1 cellular context compared by ENCODE assay signal in the genomic region with DNA sequence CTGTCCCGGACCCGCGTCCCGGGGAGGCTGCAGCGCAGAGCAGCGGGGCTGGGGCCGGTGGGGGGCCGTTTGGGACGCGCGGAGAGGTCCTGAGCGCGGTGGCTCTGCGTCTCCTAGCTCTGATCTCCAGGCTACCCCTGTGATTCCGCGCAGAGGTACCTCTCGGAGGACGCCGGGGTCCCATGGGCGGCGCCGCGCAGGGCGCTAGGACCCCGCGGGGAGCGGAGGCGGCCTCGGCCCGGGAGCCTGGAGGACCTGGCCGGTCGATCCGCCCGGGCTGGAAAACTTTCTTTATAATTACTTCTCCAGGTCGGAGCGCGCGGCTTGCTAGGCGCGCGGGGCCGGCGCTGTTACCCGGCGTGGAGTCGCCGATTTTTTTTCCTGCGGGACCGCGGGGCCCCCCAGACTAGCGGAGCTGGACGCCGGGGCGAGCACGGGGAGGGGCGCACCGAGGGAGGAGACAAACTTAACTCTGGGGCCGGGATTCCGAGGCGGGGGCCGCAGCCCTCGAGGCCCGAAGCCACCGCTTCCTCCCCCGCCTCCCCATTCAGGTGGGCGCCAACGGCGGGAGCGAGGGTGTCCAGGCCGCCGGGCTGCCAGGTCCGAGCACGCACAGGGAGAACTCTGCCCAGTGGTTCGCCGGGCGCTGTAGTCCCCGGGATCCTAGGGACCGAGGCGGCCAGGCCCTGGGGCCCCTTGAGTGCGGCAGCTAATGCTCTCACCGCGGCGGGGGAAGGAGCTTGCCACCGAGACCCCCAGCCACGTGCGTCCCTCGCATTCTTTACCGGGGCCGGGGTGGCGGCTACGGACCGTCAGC.
TF ChIP-seq lines count a peak whose summit lies in the region.

No MANE protein-coding gene starts in this region.

TF ChIP-seq in HEK293, 187 proteins besides CTCF, POLR2A, EP300 and RAD21 (continued from another document and continues in another):
- TF ChIP-seq, protein P1, sequence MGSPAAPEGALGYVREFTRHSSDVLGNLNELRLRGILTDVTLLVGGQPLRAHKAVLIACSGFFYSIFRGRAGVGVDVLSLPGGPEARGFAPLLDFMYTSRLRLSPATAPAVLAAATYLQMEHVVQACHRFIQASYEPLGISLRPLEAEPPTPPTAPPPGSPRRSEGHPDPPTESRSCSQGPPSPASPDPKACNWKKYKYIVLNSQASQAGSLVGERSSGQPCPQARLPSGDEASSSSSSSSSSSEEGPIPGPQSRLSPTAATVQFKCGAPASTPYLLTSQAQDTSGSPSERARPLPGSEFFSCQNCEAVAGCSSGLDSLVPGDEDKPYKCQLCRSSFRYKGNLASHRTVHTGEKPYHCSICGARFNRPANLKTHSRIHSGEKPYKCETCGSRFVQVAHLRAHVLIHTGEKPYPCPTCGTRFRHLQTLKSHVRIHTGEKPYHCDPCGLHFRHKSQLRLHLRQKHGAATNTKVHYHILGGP (tag by site-specific recombination; IDR thresholded peaks at IDR 0.05): no peak
- no peak for TF ChIP-seq ZSCAN23 (tag by site-specific recombination; IDR thresholded peaks at IDR 0.05)
- TF ChIP-seq, protein P2, sequence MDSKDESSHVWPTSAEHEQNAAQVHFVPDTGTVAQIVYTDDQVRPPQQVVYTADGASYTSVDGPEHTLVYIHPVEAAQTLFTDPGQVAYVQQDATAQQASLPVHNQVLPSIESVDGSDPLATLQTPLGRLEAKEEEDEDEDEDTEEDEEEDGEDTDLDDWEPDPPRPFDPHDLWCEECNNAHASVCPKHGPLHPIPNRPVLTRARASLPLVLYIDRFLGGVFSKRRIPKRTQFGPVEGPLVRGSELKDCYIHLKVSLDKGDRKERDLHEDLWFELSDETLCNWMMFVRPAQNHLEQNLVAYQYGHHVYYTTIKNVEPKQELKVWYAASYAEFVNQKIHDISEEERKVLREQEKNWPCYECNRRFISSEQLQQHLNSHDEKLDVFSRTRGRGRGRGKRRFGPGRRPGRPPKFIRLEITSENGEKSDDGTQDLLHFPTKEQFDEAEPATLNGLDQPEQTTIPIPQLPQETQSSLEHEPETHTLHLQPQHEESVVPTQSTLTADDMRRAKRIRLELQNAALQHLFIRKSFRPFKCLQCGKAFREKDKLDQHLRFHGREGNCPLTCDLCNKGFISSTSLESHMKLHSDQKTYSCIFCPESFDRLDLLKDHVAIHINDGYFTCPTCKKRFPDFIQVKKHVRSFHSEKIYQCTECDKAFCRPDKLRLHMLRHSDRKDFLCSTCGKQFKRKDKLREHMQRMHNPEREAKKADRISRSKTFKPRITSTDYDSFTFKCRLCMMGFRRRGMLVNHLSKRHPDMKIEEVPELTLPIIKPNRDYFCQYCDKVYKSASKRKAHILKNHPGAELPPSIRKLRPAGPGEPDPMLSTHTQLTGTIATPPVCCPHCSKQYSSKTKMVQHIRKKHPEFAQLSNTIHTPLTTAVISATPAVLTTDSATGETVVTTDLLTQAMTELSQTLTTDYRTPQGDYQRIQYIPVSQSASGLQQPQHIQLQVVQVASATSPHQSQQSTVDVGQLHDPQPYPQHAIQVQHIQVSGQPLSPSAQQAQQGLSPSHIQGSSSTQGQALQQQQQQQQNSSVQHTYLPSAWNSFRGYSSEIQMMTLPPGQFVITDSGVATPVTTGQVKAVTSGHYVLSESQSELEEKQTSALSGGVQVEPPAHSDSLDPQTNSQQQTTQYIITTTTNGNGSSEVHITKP (tag by site-specific recombination; IDR thresholded peaks at IDR 0.05): peak; percentile 89
- TF ChIP-seq ZNF530 (tag by site-specific recombination; IDR thresholded peaks at IDR 0.05; ENCODE audit: low read depth): no peak
- peak; percentile 92 for TF ChIP-seq ZBTB7A (tag by site-specific recombination; IDR thresholded peaks at IDR 0.05; ENCODE audit: low read depth)
- TF ChIP-seq ZNF24 (tag by site-specific recombination; IDR thresholded peaks at IDR 0.05): peak; percentile 93
- TF ChIP-seq, protein P3, sequence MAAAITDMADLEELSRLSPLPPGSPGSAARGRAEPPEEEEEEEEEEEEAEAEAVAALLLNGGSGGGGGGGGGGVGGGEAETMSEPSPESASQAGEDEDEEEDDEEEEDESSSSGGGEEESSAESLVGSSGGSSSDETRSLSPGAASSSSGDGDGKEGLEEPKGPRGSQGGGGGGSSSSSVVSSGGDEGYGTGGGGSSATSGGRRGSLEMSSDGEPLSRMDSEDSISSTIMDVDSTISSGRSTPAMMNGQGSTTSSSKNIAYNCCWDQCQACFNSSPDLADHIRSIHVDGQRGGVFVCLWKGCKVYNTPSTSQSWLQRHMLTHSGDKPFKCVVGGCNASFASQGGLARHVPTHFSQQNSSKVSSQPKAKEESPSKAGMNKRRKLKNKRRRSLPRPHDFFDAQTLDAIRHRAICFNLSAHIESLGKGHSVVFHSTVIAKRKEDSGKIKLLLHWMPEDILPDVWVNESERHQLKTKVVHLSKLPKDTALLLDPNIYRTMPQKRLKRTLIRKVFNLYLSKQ (tag by site-specific recombination; IDR thresholded peaks at IDR 0.05; ENCODE audit: borderline replicate concordance): no peak
- no peak for TF ChIP-seq ZNF416 (tag by site-specific recombination; IDR thresholded peaks at IDR 0.05)
- TF ChIP-seq GFI1B (tag by site-specific recombination; IDR thresholded peaks at IDR 0.05): no peak
- TF ChIP-seq, protein P4, sequence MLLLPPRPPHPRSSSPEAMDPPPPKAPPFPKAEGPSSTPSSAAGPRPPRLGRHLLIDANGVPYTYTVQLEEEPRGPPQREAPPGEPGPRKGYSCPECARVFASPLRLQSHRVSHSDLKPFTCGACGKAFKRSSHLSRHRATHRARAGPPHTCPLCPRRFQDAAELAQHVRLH (tag by site-specific recombination; IDR thresholded peaks at IDR 0.05): peak; percentile 83
- TF ChIP-seq ZNF394 (tag by site-specific recombination; IDR thresholded peaks at IDR 0.05; ENCODE audit: borderline replicate concordance): peak; percentile 77
- TF ChIP-seq, protein P5, sequence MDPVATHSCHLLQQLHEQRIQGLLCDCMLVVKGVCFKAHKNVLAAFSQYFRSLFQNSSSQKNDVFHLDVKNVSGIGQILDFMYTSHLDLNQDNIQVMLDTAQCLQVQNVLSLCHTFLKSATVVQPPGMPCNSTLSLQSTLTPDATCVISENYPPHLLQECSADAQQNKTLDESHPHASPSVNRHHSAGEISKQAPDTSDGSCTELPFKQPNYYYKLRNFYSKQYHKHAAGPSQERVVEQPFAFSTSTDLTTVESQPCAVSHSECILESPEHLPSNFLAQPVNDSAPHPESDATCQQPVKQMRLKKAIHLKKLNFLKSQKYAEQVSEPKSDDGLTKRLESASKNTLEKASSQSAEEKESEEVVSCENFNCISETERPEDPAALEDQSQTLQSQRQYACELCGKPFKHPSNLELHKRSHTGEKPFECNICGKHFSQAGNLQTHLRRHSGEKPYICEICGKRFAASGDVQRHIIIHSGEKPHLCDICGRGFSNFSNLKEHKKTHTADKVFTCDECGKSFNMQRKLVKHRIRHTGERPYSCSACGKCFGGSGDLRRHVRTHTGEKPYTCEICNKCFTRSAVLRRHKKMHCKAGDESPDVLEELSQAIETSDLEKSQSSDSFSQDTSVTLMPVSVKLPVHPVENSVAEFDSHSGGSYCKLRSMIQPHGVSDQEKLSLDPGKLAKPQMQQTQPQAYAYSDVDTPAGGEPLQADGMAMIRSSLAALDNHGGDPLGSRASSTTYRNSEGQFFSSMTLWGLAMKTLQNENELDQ (tag by site-specific recombination; IDR thresholded peaks at IDR 0.05; ENCODE audit: low read depth): no peak
- TF ChIP-seq, protein P6, sequence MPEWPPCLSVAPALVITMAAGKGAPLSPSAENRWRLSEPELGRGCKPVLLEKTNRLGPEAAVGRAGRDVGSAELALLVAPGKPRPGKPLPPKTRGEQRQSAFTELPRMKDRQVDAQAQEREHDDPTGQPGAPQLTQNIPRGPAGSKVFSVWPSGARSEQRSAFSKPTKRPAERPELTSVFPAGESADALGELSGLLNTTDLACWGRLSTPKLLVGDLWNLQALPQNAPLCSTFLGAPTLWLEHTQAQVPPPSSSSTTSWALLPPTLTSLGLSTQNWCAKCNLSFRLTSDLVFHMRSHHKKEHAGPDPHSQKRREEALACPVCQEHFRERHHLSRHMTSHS (tag by site-specific recombination; IDR thresholded peaks at IDR 0.05): no peak
- TF ChIP-seq ZBTB1 (tag by site-specific recombination; IDR thresholded peaks at IDR 0.05): peak; percentile 63; the same call in 1 of the 2 replicates
- TF ChIP-seq ZNF19 (tag by site-specific recombination; IDR thresholded peaks at IDR 0.05; ENCODE audit: low read depth): no peak
- TF ChIP-seq, protein P7, sequence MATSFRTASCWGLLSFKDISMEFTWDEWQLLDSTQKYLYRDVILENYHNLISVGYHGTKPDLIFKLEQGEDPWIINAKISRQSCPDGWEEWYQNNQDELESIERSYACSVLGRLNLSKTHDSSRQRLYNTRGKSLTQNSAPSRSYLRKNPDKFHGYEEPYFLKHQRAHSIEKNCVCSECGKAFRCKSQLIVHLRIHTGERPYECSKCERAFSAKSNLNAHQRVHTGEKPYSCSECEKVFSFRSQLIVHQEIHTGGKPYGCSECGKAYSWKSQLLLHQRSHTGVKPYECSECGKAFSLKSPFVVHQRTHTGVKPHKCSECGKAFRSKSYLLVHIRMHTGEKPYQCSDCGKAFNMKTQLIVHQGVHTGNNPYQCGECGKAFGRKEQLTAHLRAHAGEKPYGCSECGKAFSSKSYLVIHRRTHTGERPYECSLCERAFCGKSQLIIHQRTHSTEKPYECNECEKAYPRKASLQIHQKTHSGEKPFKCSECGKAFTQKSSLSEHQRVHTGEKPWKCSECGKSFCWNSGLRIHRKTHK (tag by site-specific recombination; IDR thresholded peaks at IDR 0.05): no peak
- peak; percentile 98 for TF ChIP-seq ZNF561 (tag by site-specific recombination; IDR thresholded peaks at IDR 0.05; ENCODE audit: borderline replicate concordance)
- TF ChIP-seq, protein P8, sequence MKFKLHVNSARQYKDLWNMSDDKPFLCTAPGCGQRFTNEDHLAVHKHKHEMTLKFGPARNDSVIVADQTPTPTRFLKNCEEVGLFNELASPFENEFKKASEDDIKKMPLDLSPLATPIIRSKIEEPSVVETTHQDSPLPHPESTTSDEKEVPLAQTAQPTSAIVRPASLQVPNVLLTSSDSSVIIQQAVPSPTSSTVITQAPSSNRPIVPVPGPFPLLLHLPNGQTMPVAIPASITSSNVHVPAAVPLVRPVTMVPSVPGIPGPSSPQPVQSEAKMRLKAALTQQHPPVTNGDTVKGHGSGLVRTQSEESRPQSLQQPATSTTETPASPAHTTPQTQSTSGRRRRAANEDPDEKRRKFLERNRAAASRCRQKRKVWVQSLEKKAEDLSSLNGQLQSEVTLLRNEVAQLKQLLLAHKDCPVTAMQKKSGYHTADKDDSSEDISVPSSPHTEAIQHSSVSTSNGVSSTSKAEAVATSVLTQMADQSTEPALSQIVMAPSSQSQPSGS (tag by site-specific recombination; IDR thresholded peaks at IDR 0.05; ENCODE audit: low read depth): no peak
- TF ChIP-seq SCRT2 (tag by site-specific recombination; IDR thresholded peaks at IDR 0.05): no peak
- TF ChIP-seq, protein P9, sequence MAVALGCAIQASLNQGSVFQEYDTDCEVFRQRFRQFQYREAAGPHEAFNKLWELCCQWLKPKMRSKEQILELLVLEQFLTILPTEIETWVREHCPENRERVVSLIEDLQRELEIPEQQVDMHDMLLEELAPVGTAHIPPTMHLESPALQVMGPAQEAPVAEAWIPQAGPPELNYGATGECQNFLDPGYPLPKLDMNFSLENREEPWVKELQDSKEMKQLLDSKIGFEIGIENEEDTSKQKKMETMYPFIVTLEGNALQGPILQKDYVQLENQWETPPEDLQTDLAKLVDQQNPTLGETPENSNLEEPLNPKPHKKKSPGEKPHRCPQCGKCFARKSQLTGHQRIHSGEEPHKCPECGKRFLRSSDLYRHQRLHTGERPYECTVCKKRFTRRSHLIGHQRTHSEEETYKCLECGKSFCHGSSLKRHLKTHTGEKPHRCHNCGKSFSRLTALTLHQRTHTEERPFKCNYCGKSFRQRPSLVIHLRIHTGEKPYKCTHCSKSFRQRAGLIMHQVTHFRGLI (tag by site-specific recombination; IDR thresholded peaks at IDR 0.05): no peak; the same call in none of the 2 replicates
- TF ChIP-seq, protein P10, sequence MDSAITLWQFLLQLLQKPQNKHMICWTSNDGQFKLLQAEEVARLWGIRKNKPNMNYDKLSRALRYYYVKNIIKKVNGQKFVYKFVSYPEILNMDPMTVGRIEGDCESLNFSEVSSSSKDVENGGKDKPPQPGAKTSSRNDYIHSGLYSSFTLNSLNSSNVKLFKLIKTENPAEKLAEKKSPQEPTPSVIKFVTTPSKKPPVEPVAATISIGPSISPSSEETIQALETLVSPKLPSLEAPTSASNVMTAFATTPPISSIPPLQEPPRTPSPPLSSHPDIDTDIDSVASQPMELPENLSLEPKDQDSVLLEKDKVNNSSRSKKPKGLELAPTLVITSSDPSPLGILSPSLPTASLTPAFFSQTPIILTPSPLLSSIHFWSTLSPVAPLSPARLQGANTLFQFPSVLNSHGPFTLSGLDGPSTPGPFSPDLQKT (IDR thresholded peaks at IDR 0.05; ENCODE audit: borderline replicate concordance, low read depth, low read length): no peak
- TF ChIP-seq, protein P11, sequence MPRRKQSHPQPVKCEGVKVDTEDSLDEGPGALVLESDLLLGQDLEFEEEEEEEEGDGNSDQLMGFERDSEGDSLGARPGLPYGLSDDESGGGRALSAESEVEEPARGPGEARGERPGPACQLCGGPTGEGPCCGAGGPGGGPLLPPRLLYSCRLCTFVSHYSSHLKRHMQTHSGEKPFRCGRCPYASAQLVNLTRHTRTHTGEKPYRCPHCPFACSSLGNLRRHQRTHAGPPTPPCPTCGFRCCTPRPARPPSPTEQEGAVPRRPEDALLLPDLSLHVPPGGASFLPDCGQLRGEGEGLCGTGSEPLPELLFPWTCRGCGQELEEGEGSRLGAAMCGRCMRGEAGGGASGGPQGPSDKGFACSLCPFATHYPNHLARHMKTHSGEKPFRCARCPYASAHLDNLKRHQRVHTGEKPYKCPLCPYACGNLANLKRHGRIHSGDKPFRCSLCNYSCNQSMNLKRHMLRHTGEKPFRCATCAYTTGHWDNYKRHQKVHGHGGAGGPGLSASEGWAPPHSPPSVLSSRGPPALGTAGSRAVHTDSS (tag by site-specific recombination; IDR thresholded peaks at IDR 0.05): no peak
